Comparison of ENCODE assay signal across 36 cellular contexts in genomic region chr2:113160248-113160647, GRCh38. TPM values are rescaled to one million over a fixed set of nuclear protein-coding genes. Genes with fewer than 3 reads are reported as not detected.
"Had no signal": no experiment of that assay in that cellular context is flagged by ENCODE, and none has a peak within 500 bp of the region (broad histone marks: within the 10 kb centered on the region; RNA-seq: fewer than 3 reads in every experiment).

No MANE protein-coding gene starts in this region.

- H3K4me3 Mint-ChIP-seq: activated CD4-positive, alpha-beta memory T cell treated with anti-CD3 and anti-CD28 coated beads, Interleukin-2, amount 10 ng/mL, durations not matched to agents 7 days and 5 days; activated CD4-positive, alpha-beta T cell treated with anti-CD3 and anti-CD28 coated beads for 36 hours; activated CD4-positive, alpha-beta T cell treated with anti-CD3 and anti-CD28 coated beads, Interleukin-2, amount 10 ng/mL, durations not matched to agents 7 days and 5 days; activated CD8-positive, alpha-beta memory T cell treated with anti-CD3 and anti-CD28 coated beads, Interleukin-2, amount 10 ng/mL, durations not matched to agents 7 days and 5 days; activated CD8-positive, alpha-beta T cell treated with anti-CD3 and anti-CD28 coated beads, Interleukin-2, amount 10 ng/mL, durations not matched to agents 7 days and 5 days; activated naive CD4-positive, alpha-beta T cell treated with anti-CD3 and anti-CD28 coated beads for 36 hours; activated naive CD8-positive, alpha-beta T cell treated with anti-CD3 and anti-CD28 coated beads for 36 hours; activated T-cell treated with anti-CD3 and anti-CD28 coated beads, Interleukin-2, amount 50 U/mL, for 24 hours; activated T-helper 1 cell treated with anti-CD3 and anti-CD28 coated beads, Interleukin-12 subunit alpha, Interleukin-12 subunit beta, Interleukin-2, Interleukin-4 antibody, amounts not matched to agents 30 ng/mL and 10 ng/mL and 1 ng/mL, durations not matched to agents 14 hours and 24 hours and 36 hours; activated T-helper 17 cell treated with anti-CD3 and anti-CD28 coated beads, Interleukin-2, amount 50 U/mL, for 72 hours; T-helper 1 cell treated with Interleukin-12 subunit alpha and Interleukin-12 subunit beta and Interleukin-4 antibody, amounts not matched to agents 30 μg/mL and 1 μg/mL, for 36 hours; T-helper 2 cell treated with Interferon-gamma antibody and Interleukin-4, amounts not matched to agents 5 μg/mL and 100 μg/mL, for 36 hours; WTC11 had no signal

- H3K4me3 ChIP-seq: adrenal gland, body of pancreas, breast epithelium had no signal

- ATAC-seq: activated CD4-positive, alpha-beta T cell treated with anti-CD3 and anti-CD28 coated beads for 36 hours; activated CD4-positive, CD25-positive, alpha-beta regulatory T cell treated with anti-CD3 and anti-CD28 coated beads, Interleukin-2, amount 50 U/mL, for 24 hours; activated CD8-positive, alpha-beta memory T cell treated with anti-CD3 and anti-CD28 coated beads, Interleukin-2, amount 10 ng/mL, durations not matched to agents 7 days and 5 days; activated CD8-positive, alpha-beta T cell treated with anti-CD3 and anti-CD28 coated beads, Interleukin-2, amount 10 ng/mL, durations not matched to agents 7 days and 5 days; activated naive CD4-positive, alpha-beta T cell treated with anti-CD3 and anti-CD28 coated beads, Interleukin-2, amount 50 U/mL, for 72 hours; activated T-helper 17 cell treated with anti-CD3 and anti-CD28 coated beads, Interleukin-2, amount 50 U/mL, for 72 hours; body of pancreas; WTC11 had no signal

- H3K27ac Mint-ChIP-seq: activated CD4-positive, alpha-beta memory T cell treated with anti-CD3 and anti-CD28 coated beads, Interleukin-2, amount 10 ng/mL, durations not matched to agents 7 days and 5 days; activated CD4-positive, alpha-beta T cell treated with anti-CD3 and anti-CD28 coated beads for 36 hours; activated CD4-positive, alpha-beta T cell treated with anti-CD3 and anti-CD28 coated beads, Interleukin-2, amount 10 ng/mL, durations not matched to agents 7 days and 5 days; activated CD8-positive, alpha-beta memory T cell treated with anti-CD3 and anti-CD28 coated beads, Interleukin-2, amount 10 ng/mL, durations not matched to agents 7 days and 5 days; activated CD8-positive, alpha-beta T cell treated with anti-CD3 and anti-CD28 coated beads, Interleukin-2, amount 10 ng/mL, durations not matched to agents 7 days and 5 days; activated naive CD4-positive, alpha-beta T cell treated with anti-CD3 and anti-CD28 coated beads for 36 hours; activated naive CD4-positive, alpha-beta T cell treated with anti-CD3 and anti-CD28 coated beads, Interleukin-2, amount 50 U/mL, for 72 hours; activated naive CD8-positive, alpha-beta T cell treated with anti-CD3 and anti-CD28 coated beads for 36 hours; activated T-cell treated with anti-CD3 and anti-CD28 coated beads, Interleukin-2, amount 50 U/mL, for 24 hours; activated T-helper 1 cell treated with anti-CD3 and anti-CD28 coated beads, Interleukin-12 subunit alpha, Interleukin-12 subunit beta, Interleukin-2, Interleukin-4 antibody, amounts not matched to agents 30 ng/mL and 10 ng/mL and 1 ng/mL, durations not matched to agents 14 hours and 24 hours and 36 hours; activated T-helper 17 cell treated with anti-CD3 and anti-CD28 coated beads, Interleukin-2, amount 50 U/mL, for 72 hours; T-helper 1 cell treated with Interleukin-12 subunit alpha and Interleukin-12 subunit beta and Interleukin-4 antibody, amounts not matched to agents 30 μg/mL and 1 μg/mL, for 36 hours; T-helper 2 cell treated with Interferon-gamma antibody and Interleukin-4, amounts not matched to agents 5 μg/mL and 100 μg/mL, for 36 hours; WTC11 had no signal

- H3K4me1 ChIP-seq: breast epithelium had no signal

- H3K9me3 Mint-ChIP-seq: activated CD4-positive, alpha-beta memory T cell treated with anti-CD3 and anti-CD28 coated beads, Interleukin-2, amount 10 ng/mL, durations not matched to agents 7 days and 5 days; activated CD4-positive, alpha-beta T cell treated with anti-CD3 and anti-CD28 coated beads, Interleukin-2, amount 10 ng/mL, durations not matched to agents 7 days and 5 days; activated naive CD4-positive, alpha-beta T cell treated with anti-CD3 and anti-CD28 coated beads for 36 hours; activated naive CD4-positive, alpha-beta T cell treated with anti-CD3 and anti-CD28 coated beads, Interleukin-2, amount 50 U/mL, for 72 hours; activated naive CD8-positive, alpha-beta T cell treated with anti-CD3 and anti-CD28 coated beads for 36 hours; activated T-cell treated with anti-CD3 and anti-CD28 coated beads, Interleukin-2, amount 50 U/mL, for 24 hours; activated T-helper 1 cell treated with anti-CD3 and anti-CD28 coated beads, Interleukin-12 subunit alpha, Interleukin-12 subunit beta, Interleukin-2, Interleukin-4 antibody, amounts not matched to agents 30 ng/mL and 10 ng/mL and 1 ng/mL, durations not matched to agents 14 hours and 24 hours and 36 hours; activated T-helper 17 cell treated with anti-CD3 and anti-CD28 coated beads, Interleukin-2, amount 50 U/mL, for 72 hours; T-helper 1 cell treated with Interleukin-12 subunit alpha and Interleukin-12 subunit beta and Interleukin-4 antibody, amounts not matched to agents 30 μg/mL and 1 μg/mL, for 36 hours; T-helper 2 cell treated with Interferon-gamma antibody and Interleukin-4, amounts not matched to agents 5 μg/mL and 100 μg/mL, for 36 hours; WTC11 had no signal

- H3K27me3 ChIP-seq: adrenal gland, body of pancreas, brain microvascular endothelial cell, breast epithelium had no signal

- H3K36me3 Mint-ChIP-seq: activated naive CD8-positive, alpha-beta T cell treated with anti-CD3 and anti-CD28 coated beads for 36 hours; WTC11 had no signal

- H3K9me3 ChIP-seq: adrenal gland, body of pancreas, breast epithelium had no signal

- H3K36me3 ChIP-seq: adrenal gland, brain microvascular endothelial cell, breast epithelium, WERI-Rb-1 had no signal

- DNase-seq: activated CD4-positive, alpha-beta memory T cell treated with anti-CD3 and anti-CD28 coated beads, Interleukin-2, amount 10 ng/mL, durations not matched to agents 7 days and 5 days; activated CD4-positive, alpha-beta T cell treated with anti-CD3 and anti-CD28 coated beads for 1 hour; activated CD4-positive, alpha-beta T cell treated with anti-CD3 and anti-CD28 coated beads for 36 hours; activated CD4-positive, alpha-beta T cell treated with anti-CD3 and anti-CD28 coated beads for 48 hours; activated CD4-positive, alpha-beta T cell treated with anti-CD3 and anti-CD28 coated beads, Interleukin-2, amount 10 ng/mL, durations not matched to agents 7 days and 5 days; activated CD4-positive, alpha-beta T cell treated with anti-CD3 and anti-CD28 coated beads, Interleukin-2, amount 50 U/mL, for 48 hours; activated CD4-positive, CD25-positive, alpha-beta regulatory T cell; activated effector memory CD4-positive, alpha-beta T cell treated with anti-CD3 and anti-CD28 coated beads, Interleukin-2, amount 50 U/mL, for 16 hours; activated gamma-delta T cell treated with Interleukin-2 at 50 U/mL for 16 hours; activated naive CD4-positive, alpha-beta T cell; activated naive CD4-positive, alpha-beta T cell treated with anti-CD3 and anti-CD28 coated beads for 36 hours; activated naive CD4-positive, alpha-beta T cell treated with anti-CD3 and anti-CD28 coated beads, Interleukin-2, amount 50 U/mL, for 16 hours; activated naive CD8-positive, alpha-beta T cell treated with anti-CD3 and anti-CD28 coated beads for 36 hours; activated T-cell treated with anti-CD3 and anti-CD28 coated beads, Interleukin-2, amount 50 U/mL, for 24 hours; activated T-cell treated with anti-CD3 and anti-CD28 coated beads, Interleukin-2, amount 50 U/mL, for 48 hours; amniotic stem cell; aorta; body of pancreas; brain microvascular endothelial cell; central memory CD4-positive, alpha-beta T cell; T-helper 2 cell; T-helper 9 cell had no signal

- H3K27me3 Mint-ChIP-seq: activated CD4-positive, alpha-beta memory T cell treated with anti-CD3 and anti-CD28 coated beads, Interleukin-2, amount 10 ng/mL, durations not matched to agents 7 days and 5 days; activated CD4-positive, alpha-beta T cell treated with anti-CD3 and anti-CD28 coated beads for 36 hours; activated naive CD8-positive, alpha-beta T cell treated with anti-CD3 and anti-CD28 coated beads for 36 hours; activated T-cell treated with anti-CD3 and anti-CD28 coated beads, Interleukin-2, amount 50 U/mL, for 24 hours; activated T-helper 17 cell treated with anti-CD3 and anti-CD28 coated beads, Interleukin-2, amount 50 U/mL, for 72 hours had no signal

- H3K27ac ChIP-seq: body of pancreas, brain microvascular endothelial cell had no signal

RNA-seq across cellular contexts. Expression of gene IL1RN, which starts 32.9 kb away (rescaled TPM):
- total RNA-seq: astrocyte, cerebellum, WTC11 had no signal
